In genomic region chr16:67248401-67249177, GRCh38 we compare ENCODE assay signal across 1 cellular context.
TF ChIP-seq lines count a peak whose summit lies in the region.

Gene SLC9A5, plus strand, starts transcription at chr16:67248979. Its CDS starts 36 bp downstream, at chr16:67249015.

TF ChIP-seq in HepG2, 621 proteins besides CTCF, POLR2A, EP300 and RAD21 (continued from another document and continues in another):
- no peak for TF ChIP-seq HINFP (CRISPR knock-in tag; IDR thresholded peaks at IDR 0.05; ENCODE audit: low read depth)
- no peak for TF ChIP-seq SOX6 (IDR thresholded peaks at IDR 0.05)
- TF ChIP-seq SOX6 (CRISPR knock-in tag; IDR thresholded peaks at IDR 0.05), result no peak; the same call in 1 of the 2 replicates
- no peak for TF ChIP-seq RAD51 (IDR thresholded peaks at IDR 0.05; ENCODE audit: borderline replicate concordance)
- no peak for TF ChIP-seq SNAPC4 (CRISPR knock-in tag; IDR thresholded peaks at IDR 0.05)
- no peak for TF ChIP-seq ZNF317 (CRISPR knock-in tag; IDR thresholded peaks at IDR 0.05)
- no peak for TF ChIP-seq NR2F1 (CRISPR knock-in tag; IDR thresholded peaks at IDR 0.05)
- no peak for TF ChIP-seq TP53 (CRISPR knock-in tag; conservative IDR thresholded peaks at IDR 0.05)
- peak; percentile 83; the same call in 1 of the 2 replicates for TF ChIP-seq RNF2 (conservative IDR thresholded peaks at IDR 0.05; ENCODE audit: low read depth)
- TF ChIP-seq ZNF432 (CRISPR knock-in tag; IDR thresholded peaks at IDR 0.05; ENCODE audit: borderline replicate concordance), result no peak
- 0 out of 2 replicates have a peak, but pooled peaks have one; percentile 17 for TF ChIP-seq ZNF143 (CRISPR knock-in tag; IDR thresholded peaks at IDR 0.05)
- no peak for TF ChIP-seq HMGA1 (CRISPR knock-in tag; conservative IDR thresholded peaks at IDR 0.05)
- no peak for TF ChIP-seq PRMT3 (CRISPR knock-in tag; IDR thresholded peaks at IDR 0.05; ENCODE audit: borderline replicate concordance, low read depth)
- no peak for TF ChIP-seq SOX5 (CRISPR knock-in tag; IDR thresholded peaks at IDR 0.05; ENCODE audit: borderline replicate concordance)
- no peak for TF ChIP-seq ZNF484 (CRISPR knock-in tag; IDR thresholded peaks at IDR 0.05; ENCODE audit: borderline replicate concordance, low read depth)
- TF ChIP-seq ZBTB3 (CRISPR knock-in tag; IDR thresholded peaks at IDR 0.05; ENCODE audit: borderline replicate concordance, low read depth), result no peak
- TF ChIP-seq ZSCAN30 (CRISPR knock-in tag; IDR thresholded peaks at IDR 0.05), result no peak
- no peak for TF ChIP-seq GMEB2 (CRISPR knock-in tag; IDR thresholded peaks at IDR 0.05; ENCODE audit: low read depth)
- no peak for TF ChIP-seq ZNF17 (CRISPR knock-in tag; IDR thresholded peaks at IDR 0.05)
- TF ChIP-seq TAF1 (CRISPR knock-in tag; IDR thresholded peaks at IDR 0.05), result no peak
- TF ChIP-seq ZNF550 (CRISPR knock-in tag; IDR thresholded peaks at IDR 0.05; ENCODE audit: borderline replicate concordance), result no peak
- peak; percentile 32; the same call in 1 of the 2 replicates for TF ChIP-seq CREB1 (IDR thresholded peaks at IDR 0.05)
- TF ChIP-seq CREB1 (CRISPR knock-in tag; IDR thresholded peaks at IDR 0.05), result no peak
- TF ChIP-seq ZNF891 (CRISPR knock-in tag; IDR thresholded peaks at IDR 0.05), result no peak
- no peak for TF ChIP-seq ZNF567 (CRISPR knock-in tag; IDR thresholded peaks at IDR 0.05; ENCODE audit: borderline replicate concordance)
- no peak for TF ChIP-seq NCOA1 (CRISPR knock-in tag; IDR thresholded peaks at IDR 0.05)
- TF ChIP-seq ZNF160 (CRISPR knock-in tag; IDR thresholded peaks at IDR 0.05), result no peak
- no peak for TF ChIP-seq ARID5B (CRISPR knock-in tag; IDR thresholded peaks at IDR 0.05)
- no peak for TF ChIP-seq ZC3H13 (CRISPR knock-in tag; IDR thresholded peaks at IDR 0.05)
- TF ChIP-seq SMAD1 (CRISPR knock-in tag; IDR thresholded peaks at IDR 0.05; ENCODE audit: borderline replicate concordance, low read depth), result no peak
- TF ChIP-seq YY1 (IDR thresholded peaks at IDR 0.05; ENCODE audit: insufficient read depth, insufficient replicate concordance, low read depth, low read length), result no peak
- TF ChIP-seq MAF1 (CRISPR knock-in tag; IDR thresholded peaks at IDR 0.05; ENCODE audit: borderline replicate concordance), result no peak
- TF ChIP-seq ZNF629 (CRISPR knock-in tag; conservative IDR thresholded peaks at IDR 0.05), result no peak
- no peak for TF ChIP-seq RORA (CRISPR knock-in tag; IDR thresholded peaks at IDR 0.05)
- no peak for TF ChIP-seq ZNF264 (CRISPR knock-in tag; IDR thresholded peaks at IDR 0.05)
- TF ChIP-seq MED8 (CRISPR knock-in tag; IDR thresholded peaks at IDR 0.05; ENCODE audit: insufficient replicate concordance), result no peak
- no peak for TF ChIP-seq ZXDC (CRISPR knock-in tag; IDR thresholded peaks at IDR 0.05)
- TF ChIP-seq PTBP1 (IDR thresholded peaks at IDR 0.05; ENCODE audit: low read depth, low read length, poor library complexity, severe bottlenecking), result no peak
- TF ChIP-seq MAX (IDR thresholded peaks at IDR 0.05), result peak; percentile 87
- TF ChIP-seq ZNF446 (CRISPR knock-in tag; IDR thresholded peaks at IDR 0.05), result no peak
- peak; percentile 48 for TF ChIP-seq HNRNPK (IDR thresholded peaks at IDR 0.05; ENCODE audit: low read depth, low read length, poor library complexity, severe bottlenecking)
- no peak for TF ChIP-seq RARA (CRISPR knock-in tag; IDR thresholded peaks at IDR 0.05)
- no peak for TF ChIP-seq ZNF552 (CRISPR knock-in tag; IDR thresholded peaks at IDR 0.05; ENCODE audit: borderline replicate concordance)
- TF ChIP-seq ZNF703 (CRISPR knock-in tag; IDR thresholded peaks at IDR 0.05; ENCODE audit: borderline replicate concordance), result no peak
- no peak for TF ChIP-seq ZKSCAN1 (IDR thresholded peaks at IDR 0.05; ENCODE audit: low read length)
- 0 out of 2 replicates have a peak, but pooled peaks have one; percentile 6 for TF ChIP-seq DMTF1 (CRISPR knock-in tag; IDR thresholded peaks at IDR 0.05)
- TF ChIP-seq ZMYM2 (CRISPR knock-in tag; IDR thresholded peaks at IDR 0.05), result no peak
- no peak for TF ChIP-seq ZNF879 (CRISPR knock-in tag; IDR thresholded peaks at IDR 0.05)
- TF ChIP-seq ZNF781 (CRISPR knock-in tag; IDR thresholded peaks at IDR 0.05; ENCODE audit: borderline replicate concordance, not compliant biosample characterization), result no peak
- no peak for TF ChIP-seq ZNF326 (CRISPR knock-in tag; IDR thresholded peaks at IDR 0.05; ENCODE audit: borderline replicate concordance)
- no peak for TF ChIP-seq ZNF224 (CRISPR knock-in tag; IDR thresholded peaks at IDR 0.05)
- TF ChIP-seq ZIK1 (CRISPR knock-in tag; IDR thresholded peaks at IDR 0.05; ENCODE audit: borderline replicate concordance, low read depth), result no peak
- TF ChIP-seq ZBTB34 (CRISPR knock-in tag; IDR thresholded peaks at IDR 0.05), result peak; percentile 57; the same call in 1 of the 2 replicates
